Comparison of ENCODE assay signal across 2 cellular contexts in the genomic region with DNA sequence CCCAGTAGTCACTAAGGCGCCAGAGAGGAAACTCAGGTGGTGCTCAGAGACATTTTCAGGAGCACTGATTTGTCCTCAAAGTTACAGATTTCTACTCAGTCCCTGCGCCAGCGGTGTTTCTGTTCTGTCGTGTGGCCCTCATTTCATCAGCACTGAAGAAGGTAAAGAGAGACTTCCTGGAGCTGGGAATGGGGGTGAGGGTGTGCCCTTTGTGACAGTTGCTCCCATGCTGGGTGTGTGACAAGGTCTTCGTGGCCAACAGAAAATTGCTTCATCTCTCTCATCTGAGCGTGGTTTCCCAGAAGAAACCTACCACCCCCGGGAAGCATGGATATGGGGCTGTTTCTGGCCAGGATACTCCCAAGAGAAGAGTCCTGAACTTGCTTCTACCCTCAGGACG.
TF ChIP-seq lines count a peak whose summit lies in the region.

No MANE protein-coding gene starts in this region.

TF ChIP-seq in GM23338, 12 proteins besides CTCF, POLR2A, EP300 and RAD21 (continued from another document):
- TF ChIP-seq, protein P1, sequence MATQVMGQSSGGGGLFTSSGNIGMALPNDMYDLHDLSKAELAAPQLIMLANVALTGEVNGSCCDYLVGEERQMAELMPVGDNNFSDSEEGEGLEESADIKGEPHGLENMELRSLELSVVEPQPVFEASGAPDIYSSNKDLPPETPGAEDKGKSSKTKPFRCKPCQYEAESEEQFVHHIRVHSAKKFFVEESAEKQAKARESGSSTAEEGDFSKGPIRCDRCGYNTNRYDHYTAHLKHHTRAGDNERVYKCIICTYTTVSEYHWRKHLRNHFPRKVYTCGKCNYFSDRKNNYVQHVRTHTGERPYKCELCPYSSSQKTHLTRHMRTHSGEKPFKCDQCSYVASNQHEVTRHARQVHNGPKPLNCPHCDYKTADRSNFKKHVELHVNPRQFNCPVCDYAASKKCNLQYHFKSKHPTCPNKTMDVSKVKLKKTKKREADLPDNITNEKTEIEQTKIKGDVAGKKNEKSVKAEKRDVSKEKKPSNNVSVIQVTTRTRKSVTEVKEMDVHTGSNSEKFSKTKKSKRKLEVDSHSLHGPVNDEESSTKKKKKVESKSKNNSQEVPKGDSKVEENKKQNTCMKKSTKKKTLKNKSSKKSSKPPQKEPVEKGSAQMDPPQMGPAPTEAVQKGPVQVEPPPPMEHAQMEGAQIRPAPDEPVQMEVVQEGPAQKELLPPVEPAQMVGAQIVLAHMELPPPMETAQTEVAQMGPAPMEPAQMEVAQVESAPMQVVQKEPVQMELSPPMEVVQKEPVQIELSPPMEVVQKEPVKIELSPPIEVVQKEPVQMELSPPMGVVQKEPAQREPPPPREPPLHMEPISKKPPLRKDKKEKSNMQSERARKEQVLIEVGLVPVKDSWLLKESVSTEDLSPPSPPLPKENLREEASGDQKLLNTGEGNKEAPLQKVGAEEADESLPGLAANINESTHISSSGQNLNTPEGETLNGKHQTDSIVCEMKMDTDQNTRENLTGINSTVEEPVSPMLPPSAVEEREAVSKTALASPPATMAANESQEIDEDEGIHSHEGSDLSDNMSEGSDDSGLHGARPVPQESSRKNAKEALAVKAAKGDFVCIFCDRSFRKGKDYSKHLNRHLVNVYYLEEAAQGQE (IDR thresholded peaks at IDR 0.05; ENCODE audit: unreplicated experiment): no peak
- TF ChIP-seq ZNF114 (CRISPR knock-in tag; IDR thresholded peaks at IDR 0.05) (no peak), ZNF331 (CRISPR knock-in tag; IDR thresholded peaks at IDR 0.05; ENCODE audit: low read depth) (no peak), JUNB (IDR thresholded peaks at IDR 0.05; ENCODE audit: unreplicated experiment) (no peak), STAT1 (IDR thresholded peaks at IDR 0.05; ENCODE audit: unreplicated experiment) (no peak), EZH2phosphoT487 (IDR thresholded peaks at IDR 0.05; ENCODE audit: unreplicated experiment) (no peak), CREB1 (CRISPR knock-in tag; IDR thresholded peaks at IDR 0.05; ENCODE audit: low read depth) (no peak), EZH2 (IDR thresholded peaks at IDR 0.05; ENCODE audit: low read depth, unreplicated experiment) (no peak)
- TF ChIP-seq, protein P2, sequence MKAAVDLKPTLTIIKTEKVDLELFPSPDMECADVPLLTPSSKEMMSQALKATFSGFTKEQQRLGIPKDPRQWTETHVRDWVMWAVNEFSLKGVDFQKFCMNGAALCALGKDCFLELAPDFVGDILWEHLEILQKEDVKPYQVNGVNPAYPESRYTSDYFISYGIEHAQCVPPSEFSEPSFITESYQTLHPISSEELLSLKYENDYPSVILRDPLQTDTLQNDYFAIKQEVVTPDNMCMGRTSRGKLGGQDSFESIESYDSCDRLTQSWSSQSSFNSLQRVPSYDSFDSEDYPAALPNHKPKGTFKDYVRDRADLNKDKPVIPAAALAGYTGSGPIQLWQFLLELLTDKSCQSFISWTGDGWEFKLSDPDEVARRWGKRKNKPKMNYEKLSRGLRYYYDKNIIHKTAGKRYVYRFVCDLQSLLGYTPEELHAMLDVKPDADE (IDR thresholded peaks at IDR 0.05): no peak
- TF ChIP-seq, protein P3, sequence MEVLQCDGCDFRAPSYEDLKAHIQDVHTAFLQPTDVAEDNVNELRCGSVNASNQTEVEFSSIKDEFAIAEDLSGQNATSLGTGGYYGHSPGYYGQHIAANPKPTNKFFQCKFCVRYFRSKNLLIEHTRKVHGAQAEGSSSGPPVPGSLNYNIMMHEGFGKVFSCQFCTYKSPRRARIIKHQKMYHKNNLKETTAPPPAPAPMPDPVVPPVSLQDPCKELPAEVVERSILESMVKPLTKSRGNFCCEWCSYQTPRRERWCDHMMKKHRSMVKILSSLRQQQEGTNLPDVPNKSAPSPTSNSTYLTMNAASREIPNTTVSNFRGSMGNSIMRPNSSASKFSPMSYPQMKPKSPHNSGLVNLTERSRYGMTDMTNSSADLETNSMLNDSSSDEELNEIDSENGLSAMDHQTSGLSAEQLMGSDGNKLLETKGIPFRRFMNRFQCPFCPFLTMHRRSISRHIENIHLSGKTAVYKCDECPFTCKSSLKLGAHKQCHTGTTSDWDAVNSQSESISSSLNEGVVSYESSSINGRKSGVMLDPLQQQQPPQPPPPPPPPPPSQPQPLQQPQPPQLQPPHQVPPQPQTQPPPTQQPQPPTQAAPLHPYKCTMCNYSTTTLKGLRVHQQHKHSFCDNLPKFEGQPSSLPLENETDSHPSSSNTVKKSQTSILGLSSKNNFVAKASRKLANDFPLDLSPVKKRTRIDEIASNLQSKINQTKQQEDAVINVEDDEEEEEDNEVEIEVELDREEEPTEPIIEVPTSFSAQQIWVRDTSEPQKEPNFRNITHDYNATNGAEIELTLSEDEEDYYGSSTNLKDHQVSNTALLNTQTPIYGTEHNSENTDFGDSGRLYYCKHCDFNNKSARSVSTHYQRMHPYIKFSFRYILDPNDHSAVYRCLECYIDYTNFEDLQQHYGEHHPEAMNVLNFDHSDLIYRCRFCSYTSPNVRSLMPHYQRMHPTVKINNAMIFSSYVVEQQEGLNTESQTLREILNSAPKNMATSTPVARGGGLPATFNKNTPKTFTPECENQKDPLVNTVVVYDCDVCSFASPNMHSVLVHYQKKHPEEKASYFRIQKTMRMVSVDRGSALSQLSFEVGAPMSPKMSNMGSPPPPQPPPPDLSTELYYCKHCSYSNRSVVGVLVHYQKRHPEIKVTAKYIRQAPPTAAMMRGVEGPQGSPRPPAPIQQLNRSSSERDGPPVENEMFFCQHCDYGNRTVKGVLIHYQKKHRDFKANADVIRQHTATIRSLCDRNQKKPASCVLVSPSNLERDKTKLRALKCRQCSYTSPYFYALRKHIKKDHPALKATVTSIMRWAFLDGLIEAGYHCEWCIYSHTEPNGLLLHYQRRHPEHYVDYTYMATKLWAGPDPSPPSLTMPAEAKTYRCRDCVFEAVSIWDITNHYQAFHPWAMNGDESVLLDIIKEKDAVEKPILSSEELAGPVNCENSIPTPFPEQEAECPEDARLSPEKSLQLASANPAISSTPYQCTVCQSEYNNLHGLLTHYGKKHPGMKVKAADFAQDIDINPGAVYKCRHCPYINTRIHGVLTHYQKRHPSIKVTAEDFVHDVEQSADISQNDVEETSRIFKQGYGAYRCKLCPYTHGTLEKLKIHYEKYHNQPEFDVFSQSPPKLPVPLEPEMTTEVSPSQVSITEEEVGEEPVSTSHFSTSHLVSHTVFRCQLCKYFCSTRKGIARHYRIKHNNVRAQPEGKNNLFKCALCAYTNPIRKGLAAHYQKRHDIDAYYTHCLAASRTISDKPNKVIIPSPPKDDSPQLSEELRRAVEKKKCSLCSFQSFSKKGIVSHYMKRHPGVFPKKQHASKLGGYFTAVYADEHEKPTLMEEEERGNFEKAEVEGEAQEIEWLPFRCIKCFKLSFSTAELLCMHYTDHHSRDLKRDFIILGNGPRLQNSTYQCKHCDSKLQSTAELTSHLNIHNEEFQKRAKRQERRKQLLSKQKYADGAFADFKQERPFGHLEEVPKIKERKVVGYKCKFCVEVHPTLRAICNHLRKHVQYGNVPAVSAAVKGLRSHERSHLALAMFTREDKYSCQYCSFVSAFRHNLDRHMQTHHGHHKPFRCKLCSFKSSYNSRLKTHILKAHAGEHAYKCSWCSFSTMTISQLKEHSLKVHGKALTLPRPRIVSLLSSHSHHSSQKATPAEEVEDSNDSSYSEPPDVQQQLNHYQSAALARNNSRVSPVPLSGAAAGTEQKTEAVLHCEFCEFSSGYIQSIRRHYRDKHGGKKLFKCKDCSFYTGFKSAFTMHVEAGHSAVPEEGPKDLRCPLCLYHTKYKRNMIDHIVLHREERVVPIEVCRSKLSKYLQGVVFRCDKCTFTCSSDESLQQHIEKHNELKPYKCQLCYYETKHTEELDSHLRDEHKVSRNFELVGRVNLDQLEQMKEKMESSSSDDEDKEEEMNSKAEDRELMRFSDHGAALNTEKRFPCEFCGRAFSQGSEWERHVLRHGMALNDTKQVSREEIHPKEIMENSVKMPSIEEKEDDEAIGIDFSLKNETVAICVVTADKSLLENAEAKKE (CRISPR knock-in tag; IDR thresholded peaks at IDR 0.05): no peak
TF ChIP-seq in GM23338: peak in this region for 0.

TF ChIP-seq in liver, 16 proteins besides CTCF, POLR2A, EP300 and RAD21 (continued from another document):
- TF ChIP-seq, protein P1 (IDR thresholded peaks at IDR 0.05): peak; percentile 77
- TF ChIP-seq TAF1 (conservative IDR thresholded peaks at IDR 0.05): peak; percentile 49
- TF ChIP-seq, protein P4, sequence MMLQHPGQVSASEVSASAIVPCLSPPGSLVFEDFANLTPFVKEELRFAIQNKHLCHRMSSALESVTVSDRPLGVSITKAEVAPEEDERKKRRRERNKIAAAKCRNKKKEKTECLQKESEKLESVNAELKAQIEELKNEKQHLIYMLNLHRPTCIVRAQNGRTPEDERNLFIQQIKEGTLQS (IDR thresholded peaks at IDR 0.05): peak; percentile 88
- peak; percentile 32 to 34 for TF ChIP-seq JUND (IDR thresholded peaks at IDR 0.05)
- TF ChIP-seq GABPA (IDR thresholded peaks at IDR 0.05 in 1 of 2, conservative IDR thresholded peaks at IDR 0.05 in 1 of 2): no peak
- TF ChIP-seq FOXA1 (IDR thresholded peaks at IDR 0.05): peak; percentile 21
- TF ChIP-seq YY1 (IDR thresholded peaks at IDR 0.05): peak; percentile 50
- no peak for TF ChIP-seq HNF4G (IDR thresholded peaks at IDR 0.05)
- TF ChIP-seq FOXA2 (IDR thresholded peaks at IDR 0.05): peak; percentile 48
- TF ChIP-seq, protein P5, sequence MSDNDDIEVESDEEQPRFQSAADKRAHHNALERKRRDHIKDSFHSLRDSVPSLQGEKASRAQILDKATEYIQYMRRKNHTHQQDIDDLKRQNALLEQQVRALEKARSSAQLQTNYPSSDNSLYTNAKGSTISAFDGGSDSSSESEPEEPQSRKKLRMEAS (IDR thresholded peaks at IDR 0.05): peak; percentile 83
- TF ChIP-seq RXRA (IDR thresholded peaks at IDR 0.05): peak; percentile 92 to 96
- peak; percentile 53 to 66 for TF ChIP-seq EGR1 (IDR thresholded peaks at IDR 0.05; ENCODE audit: low read depth in 2 of 2)
- TF ChIP-seq, protein P6, sequence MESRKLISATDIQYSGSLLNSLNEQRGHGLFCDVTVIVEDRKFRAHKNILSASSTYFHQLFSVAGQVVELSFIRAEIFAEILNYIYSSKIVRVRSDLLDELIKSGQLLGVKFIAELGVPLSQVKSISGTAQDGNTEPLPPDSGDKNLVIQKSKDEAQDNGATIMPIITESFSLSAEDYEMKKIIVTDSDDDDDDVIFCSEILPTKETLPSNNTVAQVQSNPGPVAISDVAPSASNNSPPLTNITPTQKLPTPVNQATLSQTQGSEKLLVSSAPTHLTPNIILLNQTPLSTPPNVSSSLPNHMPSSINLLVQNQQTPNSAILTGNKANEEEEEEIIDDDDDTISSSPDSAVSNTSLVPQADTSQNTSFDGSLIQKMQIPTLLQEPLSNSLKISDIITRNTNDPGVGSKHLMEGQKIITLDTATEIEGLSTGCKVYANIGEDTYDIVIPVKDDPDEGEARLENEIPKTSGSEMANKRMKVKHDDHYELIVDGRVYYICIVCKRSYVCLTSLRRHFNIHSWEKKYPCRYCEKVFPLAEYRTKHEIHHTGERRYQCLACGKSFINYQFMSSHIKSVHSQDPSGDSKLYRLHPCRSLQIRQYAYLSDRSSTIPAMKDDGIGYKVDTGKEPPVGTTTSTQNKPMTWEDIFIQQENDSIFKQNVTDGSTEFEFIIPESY (IDR thresholded peaks at IDR 0.05): peak; percentile 85
- TF ChIP-seq SP1 (IDR thresholded peaks at IDR 0.05): peak; percentile 94
- peak; percentile 36 to 79 for TF ChIP-seq HNF4A (conservative IDR thresholded peaks at IDR 0.05)
TF ChIP-seq in liver: peak in this region for 13.
